2 cellular contexts compared by ENCODE assay signal in genomic region chr14:103542545-103543088, GRCh38.
TF ChIP-seq lines count a peak whose summit lies in the region.

No MANE protein-coding gene starts in this region.

TF ChIP-seq in HepG2, 621 proteins besides CTCF, POLR2A, EP300 and RAD21 (continues in another document):
- TF ChIP-seq ZNF841 (CRISPR knock-in tag; IDR thresholded peaks at IDR 0.05; ENCODE audit: borderline replicate concordance) (no peak), ZEB1 (IDR thresholded peaks at IDR 0.05; ENCODE audit: insufficient replicate concordance, low read depth) (no peak), GFI1 (CRISPR knock-in tag; IDR thresholded peaks at IDR 0.05; ENCODE audit: borderline replicate concordance) (no peak), ZNF644 (CRISPR knock-in tag; IDR thresholded peaks at IDR 0.05; ENCODE audit: low read depth) (no peak), SKI (IDR thresholded peaks at IDR 0.05; ENCODE audit: partially characterized antibody) (no peak), ARHGAP35 (CRISPR knock-in tag; IDR thresholded peaks at IDR 0.05; ENCODE audit: borderline replicate concordance) (no peak), ZNF354B (CRISPR knock-in tag; IDR thresholded peaks at IDR 0.05) (no peak), FOXP1 (IDR thresholded peaks at IDR 0.05) (no peak), FOXP1 (CRISPR knock-in tag; IDR thresholded peaks at IDR 0.05) (no peak), ZNF142 (CRISPR knock-in tag; IDR thresholded peaks at IDR 0.05) (no peak), ZFP37 (CRISPR knock-in tag; IDR thresholded peaks at IDR 0.05; ENCODE audit: borderline replicate concordance) (no peak), WIZ (CRISPR knock-in tag; IDR thresholded peaks at IDR 0.05) (no peak), ZNF124 (CRISPR knock-in tag; IDR thresholded peaks at IDR 0.05) (no peak), ZNF512 (CRISPR knock-in tag; IDR thresholded peaks at IDR 0.05) (no peak), AGO2 (optimal IDR thresholded peaks at IDR 0.05; ENCODE audit: low read depth, low read length) (peak; percentile 22), NFE2L2 (IDR thresholded peaks at IDR 0.05; ENCODE audit: low read length) (no peak), SUZ12 (IDR thresholded peaks at IDR 0.05; ENCODE audit: low read depth, low read length) (no peak), ZNF850 (CRISPR knock-in tag; conservative IDR thresholded peaks at IDR 0.05) (no peak), PAWR (CRISPR knock-in tag; IDR thresholded peaks at IDR 0.05; ENCODE audit: borderline replicate concordance) (no peak), ZNF878 (CRISPR knock-in tag; IDR thresholded peaks at IDR 0.05) (no peak), FOXJ3 (CRISPR knock-in tag; IDR thresholded peaks at IDR 0.05; ENCODE audit: borderline replicate concordance) (no peak), ZSCAN21 (CRISPR knock-in tag; IDR thresholded peaks at IDR 0.05; ENCODE audit: borderline replicate concordance) (no peak)
- TF ChIP-seq, protein P1, sequence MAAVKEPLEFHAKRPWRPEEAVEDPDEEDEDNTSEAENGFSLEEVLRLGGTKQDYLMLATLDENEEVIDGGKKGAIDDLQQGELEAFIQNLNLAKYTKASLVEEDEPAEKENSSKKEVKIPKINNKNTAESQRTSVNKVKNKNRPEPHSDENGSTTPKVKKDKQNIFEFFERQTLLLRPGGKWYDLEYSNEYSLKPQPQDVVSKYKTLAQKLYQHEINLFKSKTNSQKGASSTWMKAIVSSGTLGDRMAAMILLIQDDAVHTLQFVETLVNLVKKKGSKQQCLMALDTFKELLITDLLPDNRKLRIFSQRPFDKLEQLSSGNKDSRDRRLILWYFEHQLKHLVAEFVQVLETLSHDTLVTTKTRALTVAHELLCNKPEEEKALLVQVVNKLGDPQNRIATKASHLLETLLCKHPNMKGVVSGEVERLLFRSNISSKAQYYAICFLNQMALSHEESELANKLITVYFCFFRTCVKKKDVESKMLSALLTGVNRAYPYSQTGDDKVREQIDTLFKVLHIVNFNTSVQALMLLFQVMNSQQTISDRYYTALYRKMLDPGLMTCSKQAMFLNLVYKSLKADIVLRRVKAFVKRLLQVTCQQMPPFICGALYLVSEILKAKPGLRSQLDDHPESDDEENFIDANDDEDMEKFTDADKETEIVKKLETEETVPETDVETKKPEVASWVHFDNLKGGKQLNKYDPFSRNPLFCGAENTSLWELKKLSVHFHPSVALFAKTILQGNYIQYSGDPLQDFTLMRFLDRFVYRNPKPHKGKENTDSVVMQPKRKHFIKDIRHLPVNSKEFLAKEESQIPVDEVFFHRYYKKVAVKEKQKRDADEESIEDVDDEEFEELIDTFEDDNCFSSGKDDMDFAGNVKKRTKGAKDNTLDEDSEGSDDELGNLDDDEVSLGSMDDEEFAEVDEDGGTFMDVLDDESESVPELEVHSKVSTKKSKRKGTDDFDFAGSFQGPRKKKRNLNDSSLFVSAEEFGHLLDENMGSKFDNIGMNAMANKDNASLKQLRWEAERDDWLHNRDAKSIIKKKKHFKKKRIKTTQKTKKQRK (IDR thresholded peaks at IDR 0.05; ENCODE audit: low read length) = no peak

TF ChIP-seq in HEK293T, 16 proteins besides CTCF, POLR2A, EP300 and RAD21:
- no peak for TF ChIP-seq FOXA1 (IDR thresholded peaks at IDR 0.05)
- TF ChIP-seq FOXM1 (IDR thresholded peaks at IDR 0.05; ENCODE audit: borderline replicate concordance) = no peak
- TF ChIP-seq HDGF (IDR thresholded peaks at IDR 0.05; ENCODE audit: borderline replicate concordance) = no peak
- TF ChIP-seq NFRKB (IDR thresholded peaks at IDR 0.05) = no peak
- TF ChIP-seq SP1 (IDR thresholded peaks at IDR 0.05) = no peak
- TF ChIP-seq, protein P2, sequence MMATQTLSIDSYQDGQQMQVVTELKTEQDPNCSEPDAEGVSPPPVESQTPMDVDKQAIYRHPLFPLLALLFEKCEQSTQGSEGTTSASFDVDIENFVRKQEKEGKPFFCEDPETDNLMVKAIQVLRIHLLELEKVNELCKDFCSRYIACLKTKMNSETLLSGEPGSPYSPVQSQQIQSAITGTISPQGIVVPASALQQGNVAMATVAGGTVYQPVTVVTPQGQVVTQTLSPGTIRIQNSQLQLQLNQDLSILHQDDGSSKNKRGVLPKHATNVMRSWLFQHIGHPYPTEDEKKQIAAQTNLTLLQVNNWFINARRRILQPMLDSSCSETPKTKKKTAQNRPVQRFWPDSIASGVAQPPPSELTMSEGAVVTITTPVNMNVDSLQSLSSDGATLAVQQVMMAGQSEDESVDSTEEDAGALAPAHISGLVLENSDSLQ (IDR thresholded peaks at IDR 0.05) = no peak
- TF ChIP-seq SUZ12 (IDR thresholded peaks at IDR 0.05) = no peak
